In the genomic region with DNA sequence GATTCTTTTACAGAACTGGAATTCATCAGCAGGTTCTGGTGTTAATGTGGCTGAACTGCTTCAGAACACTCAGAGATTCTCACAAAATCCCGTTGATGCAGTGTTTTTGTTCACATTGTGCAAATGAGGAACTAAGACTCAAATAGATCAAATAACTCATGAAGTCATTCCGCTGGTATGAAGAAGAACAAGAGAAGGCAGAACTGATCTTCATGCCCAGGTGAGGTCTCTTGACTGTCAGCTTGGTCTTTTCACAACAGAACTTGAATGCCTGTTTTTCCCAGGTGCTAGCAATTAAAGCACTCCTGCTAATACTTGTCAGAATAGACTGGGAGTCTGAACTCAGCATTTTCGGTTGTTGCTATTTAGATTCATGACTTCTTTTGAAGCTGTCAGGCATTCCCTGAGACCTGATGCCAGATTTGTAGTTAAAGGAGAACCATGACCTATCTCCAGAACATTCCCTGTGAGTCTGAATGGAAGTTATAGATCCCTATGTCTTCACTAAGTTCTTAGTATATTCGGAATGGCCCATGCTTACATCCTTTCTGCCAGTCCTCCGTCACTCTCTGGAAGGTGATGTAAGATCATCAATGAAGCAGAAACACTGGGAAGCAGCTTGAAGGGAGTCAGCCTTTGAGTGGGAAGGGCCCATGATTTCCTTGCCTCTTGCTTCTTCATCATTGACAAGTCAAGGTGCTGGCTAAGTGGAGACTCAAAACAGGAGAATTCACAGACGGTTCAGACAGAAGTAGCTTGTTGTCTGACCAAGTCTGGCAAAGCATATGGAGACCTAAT, we compare ENCODE assay signal across 22 cellular contexts.
DNase-seq lines count a peak whose midpoint lies in the region; ATAC-seq and TF ChIP-seq lines count a peak whose summit lies in the region.
"Had no signal": no experiment of that assay in that cellular context is flagged by ENCODE, and none has a peak within 500 bp of the region (broad histone marks: within the 10 kb centered on the region; RNA-seq: fewer than 3 reads in every experiment).

No MANE protein-coding gene starts in this region.

- H3K4me1 Mint-ChIP-seq in type B pancreatic cell (ENCODE audit: unreplicated experiment), result peaks cover 9% of the 10 kb centered on the region

- no peak overlapping the region for H3K4me3 ChIP-seq in MM.1S (ENCODE audit: low read length)
- H3K4me3 ChIP-seq: BLaER1, dorsolateral prefrontal cortex, neural progenitor cell, pancreas had no signal

- H3K27ac ChIP-seq in MM.1S (ENCODE audit: low read length) (peak overlapping the region; percentile 60; the same call in 1 of the 2 replicates), foreskin keratinocyte (peak overlapping the region; percentile 26)
- H3K27ac ChIP-seq: BLaER1, dorsolateral prefrontal cortex, neural progenitor cell, pancreas, WERI-Rb-1 had no signal

- H3K9me2 ChIP-seq in MM.1S (replicated peaks; ENCODE audit: insufficient read depth, low read length), result no peaks in the 10 kb centered on the region

- H4K20me1 ChIP-seq in MM.1S (ENCODE audit: insufficient read depth, low read length), result no peaks in the 10 kb centered on the region
- H4K20me1 ChIP-seq: BLaER1 had no signal

- H3K27me3 ChIP-seq in MM.1S (replicated peaks; ENCODE audit: insufficient read depth, low read length) (no peaks in the 10 kb centered on the region), foreskin keratinocyte (no peaks in the 10 kb centered on the region)
- H3K27me3 ChIP-seq: BLaER1, dorsolateral prefrontal cortex, neural progenitor cell, pancreas had no signal

- no peak overlapping the region for H3K4me3 Mint-ChIP-seq in type B pancreatic cell
- H3K4me3 Mint-ChIP-seq: neural progenitor cell had no signal

- H3K27ac Mint-ChIP-seq in type B pancreatic cell, result peak overlapping the region; percentile 87
- H3K27ac Mint-ChIP-seq: activated naive CD4-positive, alpha-beta T cell treated with anti-CD3 and anti-CD28 coated beads, Interleukin-2, amount 50 U/mL, for 72 hours; neural progenitor cell had no signal

- H3K4me1 ChIP-seq in MM.1S (ENCODE audit: low read length) (peaks cover 23% of the 10 kb centered on the region), foreskin keratinocyte (peaks cover 14% of the 10 kb centered on the region)
- H3K4me1 ChIP-seq: pancreas had no signal

- H2AFZ ChIP-seq in MM.1S (ENCODE audit: low read length), result peak overlapping the region; percentile 24; the same call in 1 of the 2 replicates
- H2AFZ ChIP-seq: neural progenitor cell had no signal

- peak overlapping the region; percentile 36 for H3K4me2 ChIP-seq in MM.1S (ENCODE audit: low read depth, low read length)
- H3K4me2 ChIP-seq: BLaER1, neural progenitor cell had no signal

- no peaks in the 10 kb centered on the region for H3K36me3 ChIP-seq in MM.1S (replicated peaks; ENCODE audit: insufficient read depth, low read length)
- H3K36me3 ChIP-seq: BLaER1, neural progenitor cell, pancreas, WERI-Rb-1 had no signal

- peaks cover 9% of the 10 kb centered on the region; the same call in 1 of the 2 replicates for H3F3A ChIP-seq in MM.1S (ENCODE audit: insufficient read depth, low read length)

- no peaks in the 10 kb centered on the region for H3K9me3 ChIP-seq in MM.1S (replicated peaks; ENCODE audit: insufficient read depth, low read length)
- H3K9me3 ChIP-seq: pancreas had no signal

- DNase-seq in MM.1S (peak; percentile 64), RPMI8226 (peak; percentile 64), foreskin keratinocyte (peak; percentile 87 to 95), type B pancreatic cell (ENCODE audit: extremely low spot score, unreplicated experiment) (no peak), GDM1 (lab: John Stamatoyannopoulos, UW) (no peak), DMS79 treated with DMSO at 0.1 percent for 48 hours (lab: John Stamatoyannopoulos, UW) (no peak), SIG-M5 treated with dmso at 0.1 percent for 504 hours (lab: John Stamatoyannopoulos, UW; ENCODE audit: unreplicated experiment) (no peak)
- DNase-seq: activated CD4-positive, alpha-beta T cell treated with anti-CD3 and anti-CD28 coated beads for 48 hours; amygdala; DMS153; dorsolateral prefrontal cortex; HCEC 1CT; NCI-H146; pancreas; small intestine; stimulated activated naive CD8-positive, alpha-beta T cell treated with anti-CD3 and anti-CD28 coated beads, Interleukin-15, Interleukin-2, amounts not matched to agents 100 U/mL and 50 U/mL, for 24 hours; WERI-Rb-1 had no signal

- H3K79me2 ChIP-seq in MM.1S (ENCODE audit: low read length), result no peaks in the 10 kb centered on the region

- no peaks in the 10 kb centered on the region for H3K36me3 Mint-ChIP-seq in type B pancreatic cell
- H3K36me3 Mint-ChIP-seq: activated naive CD4-positive, alpha-beta T cell treated with anti-CD3 and anti-CD28 coated beads, Interleukin-2, amount 50 U/mL, for 72 hours had no signal

- no peak for TF ChIP-seq CTCF in MM.1S (IDR thresholded peaks at IDR 0.05; ENCODE audit: low read length)
- TF ChIP-seq CTCF in foreskin keratinocyte (conservative IDR thresholded peaks at IDR 0.05), result no peak
- no peak for TF ChIP-seq CTCF in type B pancreatic cell (conservative IDR thresholded peaks at IDR 0.05)

- H3K9me3 Mint-ChIP-seq in type B pancreatic cell, result no peaks in the 10 kb centered on the region
- H3K9me3 Mint-ChIP-seq: activated naive CD4-positive, alpha-beta T cell treated with anti-CD3 and anti-CD28 coated beads, Interleukin-2, amount 50 U/mL, for 72 hours had no signal

- peak; percentile 31 for ATAC-seq in foreskin keratinocyte
- ATAC-seq: activated naive CD4-positive, alpha-beta T cell treated with anti-CD3 and anti-CD28 coated beads, Interleukin-2, amount 50 U/mL, for 72 hours; HepG2; pancreas; Right ventricle myocardium inferior; stimulated activated naive CD8-positive, alpha-beta T cell treated with anti-CD3 and anti-CD28 coated beads, Interleukin-15, Interleukin-2, amounts not matched to agents 100 U/mL and 50 U/mL, for 24 hours had no signal

- H3K9ac ChIP-seq in MM.1S (ENCODE audit: low read length), result peak overlapping the region; percentile 7; the same call in 1 of the 2 replicates
- H3K9ac ChIP-seq: BLaER1, neural progenitor cell had no signal

- no peaks in the 10 kb centered on the region for H3K27me3 Mint-ChIP-seq in type B pancreatic cell

Comparison
In these comparisons a context has a peak if more than half of its experiments do, and no peak if none do; other contexts are left out.
1. DNase-seq: peak in MM.1S (single experiment), RPMI8226 (single experiment) and foreskin keratinocyte (2 of 2); none in type B pancreatic cell (single experiment), GDM1 (single experiment), DMS79 treated with DMSO at 0.1 percent for 48 hours (single experiment) and SIG-M5 treated with dmso at 0.1 percent for 504 hours (single experiment).